ENCODE assay signal across 12 cellular contexts in genomic region chr14:22547948-22548750, GRCh38. TPM values are rescaled to one million over a fixed set of nuclear protein-coding genes. Genes with fewer than 3 reads are reported as not detected.
DNase-seq lines count a peak whose midpoint lies in the region; ATAC-seq and TF ChIP-seq lines count a peak whose summit lies in the region.
"Had no signal": no experiment of that assay in that cellular context is flagged by ENCODE, and none has a peak within 500 bp of the region (broad histone marks: within the 10 kb centered on the region; RNA-seq: fewer than 3 reads in every experiment).

No MANE protein-coding gene starts in this region.

- H3K4me1 ChIP-seq in heart left ventricle (peaks cover 0 to 74% (median 24%) of the 10 kb centered on the region in 12 donors), suprapubic skin (peaks cover 45% of the 10 kb centered on the region), ovary (ENCODE audit: insufficient read depth) (peaks cover 2% of the 10 kb centered on the region)

- peak overlapping the region; percentile 80 to 89 for H3K4me3 Mint-ChIP-seq in activated T-cell treated with anti-CD3 and anti-CD28 coated beads, Interleukin-2, amount 50 U/mL, for 72 hours

- TF ChIP-seq EP300 in suprapubic skin (IDR thresholded peaks at IDR 0.05), result no peak
- no peak for TF ChIP-seq EP300 in ovary (IDR thresholded peaks at IDR 0.05)

- 91 to 95% (median 93%) methylated on average over 8 of the region's 8 CpGs for WGBS in heart left ventricle, 4 donors
- 70% methylated on average over 8 of the region's 8 CpGs for WGBS in suprapubic skin
- 78 to 91% (median 86%) methylated on average over 8 of the region's 8 CpGs for WGBS in ovary, 3 donors

- H3K27ac Mint-ChIP-seq in activated T-cell treated with anti-CD3 and anti-CD28 coated beads, Interleukin-2, amount 50 U/mL, for 72 hours, result peak overlapping the region; percentile 97

- H3K4me3 ChIP-seq in heart left ventricle (no peak overlapping the region), suprapubic skin (no peak overlapping the region), ovary (no peak overlapping the region)

- H3K27me3 Mint-ChIP-seq in activated T-cell treated with anti-CD3 and anti-CD28 coated beads, Interleukin-2, amount 50 U/mL, for 72 hours (ENCODE audit: low read depth), result no peaks in the 10 kb centered on the region

- H3K9me3 Mint-ChIP-seq in activated T-cell treated with anti-CD3 and anti-CD28 coated beads, Interleukin-2, amount 50 U/mL, for 72 hours, result no peaks in the 10 kb centered on the region

- no peaks in the 10 kb centered on the region for H3K27me3 ChIP-seq in heart left ventricle
- no peaks in the 10 kb centered on the region for H3K27me3 ChIP-seq in suprapubic skin
- no peaks in the 10 kb centered on the region for H3K27me3 ChIP-seq in ovary

- H3K36me3 ChIP-seq in heart left ventricle (no peaks in the 10 kb centered on the region), suprapubic skin (no peaks in the 10 kb centered on the region), ovary (no peaks in the 10 kb centered on the region)

- H3K27ac ChIP-seq in heart left ventricle (peak overlapping the region in 8 of 12 donors; percentile 61 to 87 (median 66)), suprapubic skin (peak overlapping the region; percentile 60), ovary (no peak overlapping the region)

- H3K9me3 ChIP-seq in heart left ventricle, result no peaks in the 10 kb centered on the region
- no peaks in the 10 kb centered on the region for H3K9me3 ChIP-seq in suprapubic skin
- H3K9me3 ChIP-seq in ovary, result no peaks in the 10 kb centered on the region

- DNase-seq in heart left ventricle (no peak), left cardiac atrium (no peak), left colon (no peak), suprapubic skin (ENCODE audit: low spot score in 2 of 2) (no peak), ovary (no peak), medulla oblongata (ENCODE audit: extremely low spot score) (no peak)
- DNase-seq in activated T-cell treated with anti-CD3 and anti-CD28 coated beads, Interleukin-2, amount 50 U/mL, for 72 hours, result no peak
- DNase-seq: effector CD8-positive, alpha-beta T cell; GF-D8; stimulated activated CD4-positive, alpha-beta T cell treated with anti-CD3 and anti-CD28 coated beads, Interleukin-15, amount 100 ng/mL, for 24 hours; T1000 had no signal

- peaks cover 40 to 63% of the 10 kb centered on the region in 2 donors for H3K36me3 Mint-ChIP-seq in activated T-cell treated with anti-CD3 and anti-CD28 coated beads, Interleukin-2, amount 50 U/mL, for 72 hours (ENCODE audit: insufficient read depth in 2 of 2)

- intact Hi-C loops in heart left ventricle (cut with DNase I), result loop anchor here in 4 of 10 donors (5.0 to 10.0 kb wide), 4 partner anchors 53 to 73 kb away; no protein-coding TSS in a partner anchor
- intact Hi-C loops in left cardiac atrium (cut with DNase I), result no loop called here
- intact Hi-C loops in left colon (cut with DNase I, micrococcal nuclease), result no loop called here
- intact Hi-C loops in ovary (cut with DNase I), result loop anchor here in 1 of 4 donors (5.0 kb wide), 1 partner anchor 161 kb away; no protein-coding TSS in a partner anchor

- TF ChIP-seq CTCF in heart left ventricle (IDR thresholded peaks at IDR 0.05) (no peak), suprapubic skin (IDR thresholded peaks at IDR 0.05) (no peak), ovary (IDR thresholded peaks at IDR 0.05) (no peak)

- TF ChIP-seq POLR2A in heart left ventricle (IDR thresholded peaks at IDR 0.05) (no peak), suprapubic skin (IDR thresholded peaks at IDR 0.05) (no peak), ovary (IDR thresholded peaks at IDR 0.05) (no peak)

- H3K4me1 Mint-ChIP-seq in activated T-cell treated with anti-CD3 and anti-CD28 coated beads, Interleukin-2, amount 50 U/mL, for 72 hours (ENCODE audit: low read depth), result peaks cover 99% of the 10 kb centered on the region

- ATAC-seq in heart left ventricle, result no peak
- no peak for ATAC-seq in left cardiac atrium
- no peak for ATAC-seq in activated T-cell treated with anti-CD3 and anti-CD28 coated beads, Interleukin-2, amount 50 U/mL, for 72 hours (replicated peaks in 1 of 2)
- ATAC-seq in left colon, result peak; percentile 73
- no peak for ATAC-seq in HG03457 (IDR thresholded peaks at IDR 0.05; ENCODE audit: unreplicated experiment)

RNA-seq across cellular contexts. Expression of gene DAD1, which starts 40.9 kb away (rescaled TPM):
- 100 to 1,000 TPM; 108 to 236 (median 147) TPM for total RNA-seq in heart left ventricle
- 100 to 1,000 TPM; 129 to 402 TPM for polyA plus RNA-seq in heart left ventricle
- total RNA-seq in left cardiac atrium, result 100 to 1,000 TPM; 150 to 165 TPM
- total RNA-seq in activated T-cell treated with anti-CD3 and anti-CD28 coated beads, Interleukin-2, amount 50 U/mL, for 72 hours, result 100 to 1,000 TPM; 165 to 188 TPM
- total RNA-seq in left colon, result 100 to 1,000 TPM; 139 to 142 TPM
- total RNA-seq in suprapubic skin, result 100 to 1,000 TPM; 110 to 212 (median 187) TPM
- 100 to 1,000 TPM; 117 to 241 (median 141) TPM for total RNA-seq in ovary
- 100 to 1,000 TPM; 225 to 310 TPM for polyA plus RNA-seq in ovary

RNA-seq across cellular contexts. Expression of gene ABHD4, which starts 50.0 kb away (rescaled TPM):
- total RNA-seq in heart left ventricle, result 10 to 100 TPM; 16.8 to 35.5 (median 25.9) TPM
- 10 to 100 TPM; 10.4 to 18.0 TPM for polyA plus RNA-seq in heart left ventricle
- total RNA-seq in left cardiac atrium, result 10 to 100 TPM; 19.8 to 20.1 TPM
- 10 to 100 TPM; 18.8 to 21.9 TPM for total RNA-seq in activated T-cell treated with anti-CD3 and anti-CD28 coated beads, Interleukin-2, amount 50 U/mL, for 72 hours
- 10 to 100 TPM; 16.9 to 19.5 TPM for total RNA-seq in left colon
- 10 to 100 TPM; 15.3 to 30.4 (median 21.8) TPM for total RNA-seq in suprapubic skin
- 10 to 100 TPM in 6 of 7 donors, 1 to 10 TPM in 1; 5.6 to 28.6 (median 18.8) TPM for total RNA-seq in ovary
- 10 to 100 TPM; 16.7 to 64.0 TPM for polyA plus RNA-seq in ovary

Comparison
In these comparisons a context has a peak if more than half of its experiments do, and no peak if none do; other contexts are left out.
1. H3K27ac ChIP-seq: peak in heart left ventricle (8 of 12) and suprapubic skin (single experiment); none in ovary (0 of 2).